11 cellular contexts compared by ENCODE assay signal in the genomic region with DNA sequence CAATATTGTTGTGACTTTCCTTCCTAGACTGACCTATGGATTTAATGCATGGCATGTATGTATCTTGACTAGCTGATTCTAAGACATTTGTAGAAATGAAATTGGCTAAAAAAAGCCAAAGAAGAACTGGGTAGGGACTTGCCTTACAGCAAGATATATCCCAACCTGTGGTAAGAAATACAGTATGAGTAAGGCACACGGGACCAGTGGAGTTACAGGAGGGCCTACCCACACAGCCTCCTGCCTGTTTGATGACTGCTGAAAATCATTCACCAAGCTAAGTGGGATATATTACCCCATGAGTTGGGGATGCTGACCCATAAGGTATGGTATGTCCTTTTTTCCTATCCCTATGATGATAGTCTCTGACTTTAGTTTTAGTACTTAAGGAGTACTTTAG.
"Had no signal": no experiment of that assay in that cellular context is flagged by ENCODE, and none has a peak within 500 bp of the region (broad histone marks: within the 10 kb centered on the region; RNA-seq: fewer than 3 reads in every experiment).

No MANE protein-coding gene starts in this region.

- H3K4me3 Mint-ChIP-seq: naive B cell, T-helper 17 cell had no signal

- H3K4me3 ChIP-seq: lower lobe of right lung, pancreas, tibial artery, vagina had no signal

- H3K27ac ChIP-seq: lower lobe of right lung, pancreas, tibial artery, vagina had no signal

- H3K27ac Mint-ChIP-seq: T-helper 17 cell had no signal

- H3K27me3 ChIP-seq: pancreas, tibial artery, vagina had no signal

- H3K4me1 Mint-ChIP-seq: naive B cell had no signal

- H3K27me3 Mint-ChIP-seq: naive B cell, T-helper 17 cell had no signal

- DNase-seq: erythroblast; hypothalamus; lower lobe of right lung; naive B cell; pancreas; stimulated activated CD4-positive, alpha-beta T cell treated with anti-CD3 and anti-CD28 coated beads, Interleukin-2, amount 100 ng/mL, for 48 hours; T-helper 17 cell; tibial artery had no signal

- FAIRE-seq: TTC549 had no signal

- H3K36me3 ChIP-seq: pancreas, vagina had no signal

- H3K9me3 Mint-ChIP-seq: naive B cell had no signal

- H3K4me1 ChIP-seq: lower lobe of right lung, tibial artery, vagina had no signal

- H3K9me3 ChIP-seq: lower lobe of right lung, tibial artery, vagina had no signal

- ATAC-seq: SK-N-SH treated with all-trans-retinoic acid at 6 μM for 48 hours, T-helper 17 cell had no signal
